Comparison of ENCODE assay signal across 1 cellular context in the genomic region with DNA sequence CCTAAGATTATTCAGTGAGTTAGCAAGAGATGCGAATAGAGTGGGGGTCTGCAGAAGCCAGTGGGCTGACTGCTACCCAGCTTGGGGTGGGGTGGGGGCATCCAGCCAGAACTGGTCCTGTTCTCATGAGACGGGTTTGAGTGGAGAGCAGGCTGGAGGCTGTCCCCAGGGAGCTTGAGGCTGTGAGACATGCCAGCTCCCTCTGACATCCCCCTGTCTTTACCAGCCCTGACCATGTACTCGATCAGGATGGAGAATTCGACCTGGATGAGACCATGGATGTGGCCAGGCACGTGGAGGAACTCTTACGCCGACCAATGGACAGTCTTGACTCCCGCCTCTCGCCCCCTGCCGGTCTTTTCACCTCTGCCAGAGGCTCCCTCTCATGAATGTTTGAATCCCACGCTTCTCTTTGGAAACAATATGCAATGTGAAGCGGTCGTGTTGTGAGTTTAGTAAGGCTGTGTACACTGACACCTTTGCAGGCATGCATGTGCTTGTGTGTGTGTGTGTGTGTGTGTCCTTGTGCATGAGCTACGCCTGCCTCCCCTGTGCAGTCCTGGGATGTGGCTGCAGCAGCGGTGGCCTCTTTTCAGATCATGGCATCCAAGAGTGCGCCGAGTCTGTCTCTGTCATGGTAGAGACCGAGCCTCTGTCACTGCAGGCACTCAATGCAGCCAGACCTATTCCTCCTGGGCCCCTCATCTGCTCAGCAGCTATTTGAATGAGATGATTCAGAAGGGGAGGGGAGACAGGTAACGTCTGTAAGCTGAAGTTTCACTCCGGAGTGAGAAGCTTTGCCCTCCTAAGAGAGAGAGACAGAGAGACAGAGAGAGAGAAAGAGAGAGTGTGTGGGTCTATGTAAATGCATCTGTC.
A peak's percentile ranks its signal among the peaks of the same experiment; 100 is the strongest.
TF ChIP-seq lines count a peak whose summit lies in the region.

No MANE protein-coding gene starts in this region.

TF ChIP-seq in H1, 55 proteins besides CTCF, POLR2A, EP300 and RAD21:
- TF ChIP-seq POLR2AphosphoS5 (IDR thresholded peaks at IDR 0.05; ENCODE audit: low read depth, low read length) (0 out of 2 replicates have a peak, but pooled peaks have one; percentile 8), CTBP2 (IDR thresholded peaks at IDR 0.05; ENCODE audit: borderline replicate concordance, insufficient read depth, insufficient read length, low read length) (no peak), SP1 (IDR thresholded peaks at IDR 0.05; ENCODE audit: low read depth, low read length) (no peak), MAX (IDR thresholded peaks at IDR 0.05) (peak; percentile 64), BACH1 (IDR thresholded peaks at IDR 0.05; ENCODE audit: low read length) (no peak), CEBPB (IDR thresholded peaks at IDR 0.05; ENCODE audit: low read depth, low read length) (no peak), SRF (IDR thresholded peaks at IDR 0.05; ENCODE audit: low read depth, low read length) (no peak), KDM4A (IDR thresholded peaks at IDR 0.05; ENCODE audit: low read depth, low read length, severe bottlenecking) (no peak)
- TF ChIP-seq, protein P1, sequence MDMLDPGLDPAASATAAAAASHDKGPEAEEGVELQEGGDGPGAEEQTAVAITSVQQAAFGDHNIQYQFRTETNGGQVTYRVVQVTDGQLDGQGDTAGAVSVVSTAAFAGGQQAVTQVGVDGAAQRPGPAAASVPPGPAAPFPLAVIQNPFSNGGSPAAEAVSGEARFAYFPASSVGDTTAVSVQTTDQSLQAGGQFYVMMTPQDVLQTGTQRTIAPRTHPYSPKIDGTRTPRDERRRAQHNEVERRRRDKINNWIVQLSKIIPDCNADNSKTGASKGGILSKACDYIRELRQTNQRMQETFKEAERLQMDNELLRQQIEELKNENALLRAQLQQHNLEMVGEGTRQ (IDR thresholded peaks at IDR 0.05; ENCODE audit: low read length): no peak
- TF ChIP-seq, protein P2, sequence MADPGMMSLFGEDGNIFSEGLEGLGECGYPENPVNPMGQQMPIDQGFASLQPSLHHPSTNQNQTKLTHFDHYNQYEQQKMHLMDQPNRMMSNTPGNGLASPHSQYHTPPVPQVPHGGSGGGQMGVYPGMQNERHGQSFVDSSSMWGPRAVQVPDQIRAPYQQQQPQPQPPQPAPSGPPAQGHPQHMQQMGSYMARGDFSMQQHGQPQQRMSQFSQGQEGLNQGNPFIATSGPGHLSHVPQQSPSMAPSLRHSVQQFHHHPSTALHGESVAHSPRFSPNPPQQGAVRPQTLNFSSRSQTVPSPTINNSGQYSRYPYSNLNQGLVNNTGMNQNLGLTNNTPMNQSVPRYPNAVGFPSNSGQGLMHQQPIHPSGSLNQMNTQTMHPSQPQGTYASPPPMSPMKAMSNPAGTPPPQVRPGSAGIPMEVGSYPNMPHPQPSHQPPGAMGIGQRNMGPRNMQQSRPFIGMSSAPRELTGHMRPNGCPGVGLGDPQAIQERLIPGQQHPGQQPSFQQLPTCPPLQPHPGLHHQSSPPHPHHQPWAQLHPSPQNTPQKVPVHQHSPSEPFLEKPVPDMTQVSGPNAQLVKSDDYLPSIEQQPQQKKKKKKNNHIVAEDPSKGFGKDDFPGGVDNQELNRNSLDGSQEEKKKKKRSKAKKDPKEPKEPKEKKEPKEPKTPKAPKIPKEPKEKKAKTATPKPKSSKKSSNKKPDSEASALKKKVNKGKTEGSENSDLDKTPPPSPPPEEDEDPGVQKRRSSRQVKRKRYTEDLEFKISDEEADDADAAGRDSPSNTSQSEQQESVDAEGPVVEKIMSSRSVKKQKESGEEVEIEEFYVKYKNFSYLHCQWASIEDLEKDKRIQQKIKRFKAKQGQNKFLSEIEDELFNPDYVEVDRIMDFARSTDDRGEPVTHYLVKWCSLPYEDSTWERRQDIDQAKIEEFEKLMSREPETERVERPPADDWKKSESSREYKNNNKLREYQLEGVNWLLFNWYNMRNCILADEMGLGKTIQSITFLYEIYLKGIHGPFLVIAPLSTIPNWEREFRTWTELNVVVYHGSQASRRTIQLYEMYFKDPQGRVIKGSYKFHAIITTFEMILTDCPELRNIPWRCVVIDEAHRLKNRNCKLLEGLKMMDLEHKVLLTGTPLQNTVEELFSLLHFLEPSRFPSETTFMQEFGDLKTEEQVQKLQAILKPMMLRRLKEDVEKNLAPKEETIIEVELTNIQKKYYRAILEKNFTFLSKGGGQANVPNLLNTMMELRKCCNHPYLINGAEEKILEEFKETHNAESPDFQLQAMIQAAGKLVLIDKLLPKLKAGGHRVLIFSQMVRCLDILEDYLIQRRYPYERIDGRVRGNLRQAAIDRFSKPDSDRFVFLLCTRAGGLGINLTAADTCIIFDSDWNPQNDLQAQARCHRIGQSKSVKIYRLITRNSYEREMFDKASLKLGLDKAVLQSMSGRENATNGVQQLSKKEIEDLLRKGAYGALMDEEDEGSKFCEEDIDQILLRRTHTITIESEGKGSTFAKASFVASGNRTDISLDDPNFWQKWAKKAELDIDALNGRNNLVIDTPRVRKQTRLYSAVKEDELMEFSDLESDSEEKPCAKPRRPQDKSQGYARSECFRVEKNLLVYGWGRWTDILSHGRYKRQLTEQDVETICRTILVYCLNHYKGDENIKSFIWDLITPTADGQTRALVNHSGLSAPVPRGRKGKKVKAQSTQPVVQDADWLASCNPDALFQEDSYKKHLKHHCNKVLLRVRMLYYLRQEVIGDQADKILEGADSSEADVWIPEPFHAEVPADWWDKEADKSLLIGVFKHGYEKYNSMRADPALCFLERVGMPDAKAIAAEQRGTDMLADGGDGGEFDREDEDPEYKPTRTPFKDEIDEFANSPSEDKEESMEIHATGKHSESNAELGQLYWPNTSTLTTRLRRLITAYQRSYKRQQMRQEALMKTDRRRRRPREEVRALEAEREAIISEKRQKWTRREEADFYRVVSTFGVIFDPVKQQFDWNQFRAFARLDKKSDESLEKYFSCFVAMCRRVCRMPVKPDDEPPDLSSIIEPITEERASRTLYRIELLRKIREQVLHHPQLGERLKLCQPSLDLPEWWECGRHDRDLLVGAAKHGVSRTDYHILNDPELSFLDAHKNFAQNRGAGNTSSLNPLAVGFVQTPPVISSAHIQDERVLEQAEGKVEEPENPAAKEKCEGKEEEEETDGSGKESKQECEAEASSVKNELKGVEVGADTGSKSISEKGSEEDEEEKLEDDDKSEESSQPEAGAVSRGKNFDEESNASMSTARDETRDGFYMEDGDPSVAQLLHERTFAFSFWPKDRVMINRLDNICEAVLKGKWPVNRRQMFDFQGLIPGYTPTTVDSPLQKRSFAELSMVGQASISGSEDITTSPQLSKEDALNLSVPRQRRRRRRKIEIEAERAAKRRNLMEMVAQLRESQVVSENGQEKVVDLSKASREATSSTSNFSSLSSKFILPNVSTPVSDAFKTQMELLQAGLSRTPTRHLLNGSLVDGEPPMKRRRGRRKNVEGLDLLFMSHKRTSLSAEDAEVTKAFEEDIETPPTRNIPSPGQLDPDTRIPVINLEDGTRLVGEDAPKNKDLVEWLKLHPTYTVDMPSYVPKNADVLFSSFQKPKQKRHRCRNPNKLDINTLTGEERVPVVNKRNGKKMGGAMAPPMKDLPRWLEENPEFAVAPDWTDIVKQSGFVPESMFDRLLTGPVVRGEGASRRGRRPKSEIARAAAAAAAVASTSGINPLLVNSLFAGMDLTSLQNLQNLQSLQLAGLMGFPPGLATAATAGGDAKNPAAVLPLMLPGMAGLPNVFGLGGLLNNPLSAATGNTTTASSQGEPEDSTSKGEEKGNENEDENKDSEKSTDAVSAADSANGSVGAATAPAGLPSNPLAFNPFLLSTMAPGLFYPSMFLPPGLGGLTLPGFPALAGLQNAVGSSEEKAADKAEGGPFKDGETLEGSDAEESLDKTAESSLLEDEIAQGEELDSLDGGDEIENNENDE (IDR thresholded peaks at IDR 0.05; ENCODE audit: insufficient replicate concordance, low read length): no peak
- TF ChIP-seq, protein P3, sequence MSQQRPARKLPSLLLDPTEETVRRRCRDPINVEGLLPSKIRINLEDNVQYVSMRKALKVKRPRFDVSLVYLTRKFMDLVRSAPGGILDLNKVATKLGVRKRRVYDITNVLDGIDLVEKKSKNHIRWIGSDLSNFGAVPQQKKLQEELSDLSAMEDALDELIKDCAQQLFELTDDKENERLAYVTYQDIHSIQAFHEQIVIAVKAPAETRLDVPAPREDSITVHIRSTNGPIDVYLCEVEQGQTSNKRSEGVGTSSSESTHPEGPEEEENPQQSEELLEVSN (IDR thresholded peaks at IDR 0.05): peak; percentile 53
